In genomic region chr12:107318804-107319535, GRCh38 we compare ENCODE assay signal across 8 cellular contexts.
A peak's percentile ranks its signal among the peaks of the same experiment; 100 is the strongest.
DNase-seq lines count a peak whose midpoint lies in the region; ATAC-seq, FAIRE-seq and TF ChIP-seq lines count a peak whose summit lies in the region.

No MANE protein-coding gene starts in this region.

- H4K20me1 ChIP-seq in Karpas-422 (ENCODE audit: insufficient read depth, low read depth, low read length): no peaks in the 10 kb centered on the region

- no peak overlapping the region for H3K4me2 ChIP-seq in Karpas-422 (ENCODE audit: low read depth, low read length, poor library complexity, severe bottlenecking)

- H3K9me2 ChIP-seq in Karpas-422 (replicated peaks; ENCODE audit: insufficient read depth, low read length): no peaks in the 10 kb centered on the region

- H3K27me3 Mint-ChIP-seq in activated B cell treated with CpG ODN at 0.5 μM for 24 hours (peaks cover 51% of the 10 kb centered on the region), endodermal cell (ENCODE audit: insufficient read depth) (peaks cover 88% of the 10 kb centered on the region), HFFc6 (ENCODE audit: insufficient read depth) (peaks cover 19% of the 10 kb centered on the region)

- TF ChIP-seq CTCF in AG09309 (IDR thresholded peaks at IDR 0.05; ENCODE audit: control insufficient read depth, insufficient read depth, low read depth, low read length, missing control alignments): no peak
- TF ChIP-seq CTCF in HFF-Myc (IDR thresholded peaks at IDR 0.05; ENCODE audit: low read depth, low read length, missing control alignments): no peak
- TF ChIP-seq CTCF in activated B cell treated with CpG ODN at 0.5 μM for 24 hours (IDR thresholded peaks at IDR 0.05): no peak
- TF ChIP-seq CTCF in endodermal cell (conservative IDR thresholded peaks at IDR 0.05): no peak
- TF ChIP-seq CTCF in HFFc6 (IDR thresholded peaks at IDR 0.05): no peak

- DNase-seq in AG09309 (ENCODE audit: low read depth) (no peak), HFF-Myc (ENCODE audit: extremely low read depth, low read depth) (no peak), activated B cell treated with CpG ODN at 0.5 μM for 24 hours (no peak), endodermal cell (peak; percentile 88), myocyte (ENCODE audit: low read depth) (peak; percentile 34), Karpas-422 (no peak), HFFc6 (no peak), RCC 7860 (ENCODE audit: low spot score) (no peak)

- H3K9ac ChIP-seq in endodermal cell (ENCODE audit: extremely low read depth, low read length, poor library complexity, severe bottlenecking) (peak overlapping the region; percentile 9), Karpas-422 (ENCODE audit: low read length) (no peak overlapping the region)

- H3K27ac Mint-ChIP-seq in activated B cell treated with CpG ODN at 0.5 μM for 24 hours: no peak overlapping the region
- H3K27ac Mint-ChIP-seq in endodermal cell: no peak overlapping the region
- H3K27ac Mint-ChIP-seq in HFFc6: no peak overlapping the region

- peaks cover 35% of the 10 kb centered on the region for H3K4me1 Mint-ChIP-seq in activated B cell treated with CpG ODN at 0.5 μM for 24 hours
- peaks cover 13% of the 10 kb centered on the region for H3K4me1 Mint-ChIP-seq in endodermal cell
- H3K4me1 Mint-ChIP-seq in HFFc6 (ENCODE audit: low read depth): no peaks in the 10 kb centered on the region

- WGBS in endodermal cell (ENCODE audit: insufficient coverage in 1 of 2, insufficient read length in 1 of 2), 2 experiments: 0% methylated on average over 46 to 73 of the region's 73 CpGs

- H2AFZ ChIP-seq in Karpas-422 (ENCODE audit: low read length): no peak overlapping the region

- H3K36me3 Mint-ChIP-seq in activated B cell treated with CpG ODN at 0.5 μM for 24 hours (ENCODE audit: low read depth) (no peaks in the 10 kb centered on the region), endodermal cell (ENCODE audit: low read depth) (no peaks in the 10 kb centered on the region), HFFc6 (ENCODE audit: low read depth) (no peaks in the 10 kb centered on the region)

- POLR2A ChIA-PET in activated B cell treated with CpG ODN at 0.5 μM for 24 hours (lab: Charles Lee): no interaction called here

- H3K4me1 ChIP-seq in endodermal cell (ENCODE audit: control insufficient read depth, insufficient read depth, low read length) (no peaks in the 10 kb centered on the region), Karpas-422 (ENCODE audit: low read length) (no peaks in the 10 kb centered on the region)

- CTCF ChIA-PET in activated B cell treated with CpG ODN at 0.5 μM for 24 hours (lab: Charles Lee): no interaction called here

- no peaks in the 10 kb centered on the region for H3K9me3 Mint-ChIP-seq in activated B cell treated with CpG ODN at 0.5 μM for 24 hours
- H3K9me3 Mint-ChIP-seq in endodermal cell: no peaks in the 10 kb centered on the region
- no peaks in the 10 kb centered on the region; the same call in 1 of the 2 replicates for H3K9me3 Mint-ChIP-seq in HFFc6

- no peak for FAIRE-seq in RCC 7860 (lab: Jason Lieb, UNC)

- intact Hi-C loops in activated B cell treated with CpG ODN at 0.5 μM for 24 hours (cut with micrococcal nuclease): no loop called here

- peak overlapping the region; percentile 61 for H3K4me3 Mint-ChIP-seq in activated B cell treated with CpG ODN at 0.5 μM for 24 hours
- peak overlapping the region; percentile 71 for H3K4me3 Mint-ChIP-seq in endodermal cell
- H3K4me3 Mint-ChIP-seq in HFFc6: no peak overlapping the region; the same call in 1 of the 2 replicates

- no peaks in the 10 kb centered on the region for H3K79me2 ChIP-seq in Karpas-422 (ENCODE audit: low read length)

- H3K9me3 ChIP-seq in endodermal cell (ENCODE audit: control insufficient read depth, low read length) (no peaks in the 10 kb centered on the region), Karpas-422 (ENCODE audit: low read length) (no peaks in the 10 kb centered on the region)

- H3K36me3 ChIP-seq in endodermal cell (ENCODE audit: control insufficient read depth, insufficient read depth, low read length) (no peaks in the 10 kb centered on the region), Karpas-422 (ENCODE audit: insufficient read depth, low read length) (no peaks in the 10 kb centered on the region)

- no peak overlapping the region for H3K27ac ChIP-seq in endodermal cell (ENCODE audit: low read depth, low read length)
- H3K27ac ChIP-seq in Karpas-422 (ENCODE audit: low read length): no peak overlapping the region

- H3K27me3 ChIP-seq in endodermal cell (ENCODE audit: control insufficient read depth, insufficient read depth, low read length, poor library complexity, severe bottlenecking) (peaks cover 89% of the 10 kb centered on the region), Karpas-422 (ENCODE audit: low read length) (no peaks in the 10 kb centered on the region)

- ATAC-seq in activated B cell treated with CpG ODN at 0.5 μM for 24 hours (ENCODE audit: low read depth): no peak

- peak overlapping the region; percentile 42 for H3K4me3 ChIP-seq in AG09309 (ENCODE audit: control insufficient read depth, low read depth, low read length)
- H3K4me3 ChIP-seq in HFF-Myc (replicated peaks; ENCODE audit: low read depth, low read length): peak overlapping the region; percentile 33
- H3K4me3 ChIP-seq in endodermal cell (ENCODE audit: low read length): peak overlapping the region; percentile 78
- no peak overlapping the region for H3K4me3 ChIP-seq in Karpas-422 (ENCODE audit: low read length)

Comparison
In these comparisons a context has a peak if more than half of its experiments do, and no peak if none do; other contexts are left out.
1. DNase-seq: peak in endodermal cell (single experiment) and myocyte (single experiment); none in AG09309 (single experiment), HFF-Myc (single experiment), activated B cell treated with CpG ODN at 0.5 μM for 24 hours (single experiment), Karpas-422 (single experiment), HFFc6 (single experiment) and RCC 7860 (single experiment).